ENCODE assay signal across 9 cellular contexts in genomic region chr5:149121145-149121544, GRCh38. TPM values are rescaled to one million over a fixed set of nuclear protein-coding genes. Genes with fewer than 3 reads are reported as not detected.
"Had no signal": no experiment of that assay in that cellular context is flagged by ENCODE, and none has a peak within 500 bp of the region (broad histone marks: within the 10 kb centered on the region; RNA-seq: fewer than 3 reads in every experiment).

No MANE protein-coding gene starts in this region.

- H2AFZ ChIP-seq: GM23248 had no signal

- H3K4me3 Mint-ChIP-seq: H9, HFFc6, IgD-negative memory B cell had no signal

- H3K27ac ChIP-seq: GM23248, HL-60 had no signal

- H3K36me3 Mint-ChIP-seq: IgD-negative memory B cell had no signal

- H3K9me3 Mint-ChIP-seq: HFFc6, IgD-negative memory B cell had no signal

- H3K4me3 ChIP-seq: GM23248 had no signal

- H3K9ac ChIP-seq: GM23248 had no signal

- H3K27ac Mint-ChIP-seq: H9, HFFc6, IgD-negative memory B cell had no signal

- DNase-seq: GM23248, GOT3, H9, HCEC 1CT, HFFc6 had no signal

- FAIRE-seq: H54, HepG2 had no signal

- H3K4me1 Mint-ChIP-seq: IgD-negative memory B cell had no signal

- ATAC-seq: HepG2 had no signal

RNA-seq across cellular contexts. Expression of gene SH3TC2, which starts 58.3 kb away (rescaled TPM):
- total RNA-seq: H9 had no signal
- polyA plus RNA-seq: IgD-negative memory B cell had no signal
